9 cellular contexts compared by ENCODE assay signal in genomic region chr9:13173553-13173952, GRCh38.
"Had no signal": no experiment of that assay in that cellular context is flagged by ENCODE, and none has a peak within 500 bp of the region (broad histone marks: within the 10 kb centered on the region; RNA-seq: fewer than 3 reads in every experiment).

No MANE protein-coding gene starts in this region.

- H3K36me3 Mint-ChIP-seq: IgD-negative memory B cell had no signal

- H3K4me3 Mint-ChIP-seq: HFFc6, IgD-negative memory B cell had no signal

- H3K36me3 ChIP-seq: HAP-1 had no signal

- H3K27ac ChIP-seq: HL-60, KMS-11 had no signal

- H3K27me3 Mint-ChIP-seq: IgD-negative memory B cell had no signal

- H3K4me2 ChIP-seq: KMS-11 had no signal

- H3K27ac Mint-ChIP-seq: HFFc6, IgD-negative memory B cell had no signal

- H3K9me3 Mint-ChIP-seq: HFFc6 had no signal

- H3K4me1 Mint-ChIP-seq: IgD-negative memory B cell had no signal

- DNase-seq: GOT3, H7, HFFc6, KBM-7 had no signal

- ATAC-seq: HCT116 had no signal

- H3K4me3 ChIP-seq: HAP-1 had no signal
